10 cellular contexts compared by ENCODE assay signal in the genomic region with DNA sequence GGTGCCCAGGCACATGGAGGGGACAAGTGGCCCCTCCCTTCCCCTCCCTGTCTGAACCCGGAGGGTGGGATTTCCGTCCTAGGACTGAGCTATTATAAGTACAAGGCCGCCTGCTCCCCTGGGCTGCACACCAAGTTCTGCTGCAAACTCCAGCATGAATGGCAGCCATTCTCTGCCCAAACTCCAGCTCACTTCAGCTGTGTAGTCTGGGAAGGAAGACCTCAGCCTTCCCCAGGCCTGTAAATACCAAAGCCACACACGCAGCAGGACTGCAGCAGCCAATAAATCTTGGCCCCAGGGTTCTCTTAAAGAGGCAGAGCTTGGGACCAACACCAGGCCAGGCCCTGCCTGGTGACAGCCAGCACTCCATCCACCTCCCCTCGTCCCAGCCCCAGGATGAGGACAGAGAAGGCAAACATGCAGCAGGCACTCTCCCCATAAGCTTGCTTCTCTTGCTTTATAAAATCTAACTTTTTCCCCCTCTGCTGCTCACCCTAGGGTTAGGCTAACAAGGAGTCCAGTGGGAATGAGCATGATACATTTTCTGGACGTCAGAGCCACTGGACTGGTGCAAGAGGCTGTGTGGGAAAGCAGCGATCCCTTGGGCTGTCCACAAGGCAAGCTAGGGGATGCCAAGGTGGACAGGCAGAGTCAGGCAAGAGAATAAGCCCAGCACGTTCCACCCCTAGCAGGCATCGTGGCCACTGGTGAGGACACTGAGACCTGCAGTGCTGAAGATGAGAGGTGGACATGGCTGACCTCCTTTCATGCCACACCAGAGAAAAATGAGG.
DNase-seq lines count a peak whose midpoint lies in the region; ATAC-seq and TF ChIP-seq lines count a peak whose summit lies in the region.
"Had no signal": no experiment of that assay in that cellular context is flagged by ENCODE, and none has a peak within 500 bp of the region (broad histone marks: within the 10 kb centered on the region; RNA-seq: fewer than 3 reads in every experiment).

No MANE protein-coding gene starts in this region.

- intact Hi-C loops in left cardiac atrium (cut with DNase I), result no loop called here

- H2AFZ ChIP-seq in osteoblast (ENCODE audit: low read length) (peak overlapping the region; percentile 73), MM.1S (ENCODE audit: low read length) (no peak overlapping the region)

- TF ChIP-seq CTCF in AG10803 (conservative IDR thresholded peaks at IDR 0.05; ENCODE audit: low read length) (no peak), osteoblast (IDR thresholded peaks at IDR 0.05; ENCODE audit: extremely low read depth, low read depth, low read length) (no peak), MM.1S (IDR thresholded peaks at IDR 0.05; ENCODE audit: low read length) (no peak)

- H3K9me3 ChIP-seq in adipocyte (ENCODE audit: control insufficient read depth, low read length) (no peaks in the 10 kb centered on the region), osteoblast (ENCODE audit: low read depth, low read length) (no peaks in the 10 kb centered on the region), MM.1S (replicated peaks; ENCODE audit: insufficient read depth, low read length) (no peaks in the 10 kb centered on the region)

- no peak overlapping the region for H3K4me3 ChIP-seq in AG10803 (ENCODE audit: low read length)
- H3K4me3 ChIP-seq in adipocyte (ENCODE audit: low read length), result no peak overlapping the region
- no peak overlapping the region for H3K4me3 ChIP-seq in osteoblast (ENCODE audit: insufficient read depth, low read length)
- H3K4me3 ChIP-seq in MM.1S (ENCODE audit: low read length), result no peak overlapping the region
- H3K4me3 ChIP-seq: skin epidermis had no signal

- H3K79me2 ChIP-seq in osteoblast (ENCODE audit: insufficient read depth, low read length) (no peaks in the 10 kb centered on the region), MM.1S (ENCODE audit: low read length) (no peaks in the 10 kb centered on the region)

- H3K27me3 ChIP-seq in adipocyte (replicated peaks; ENCODE audit: control insufficient read depth, insufficient read depth, low read length) (no peaks in the 10 kb centered on the region), osteoblast (ENCODE audit: insufficient read depth, low read length) (peaks cover 3% of the 10 kb centered on the region), MM.1S (replicated peaks; ENCODE audit: insufficient read depth, low read length) (no peaks in the 10 kb centered on the region)

- H3K36me3 ChIP-seq in adipocyte (ENCODE audit: control insufficient read depth, insufficient read depth, low read length, severe bottlenecking) (no peaks in the 10 kb centered on the region), osteoblast (ENCODE audit: insufficient read depth, low read length) (no peaks in the 10 kb centered on the region), MM.1S (replicated peaks; ENCODE audit: insufficient read depth, low read length) (no peaks in the 10 kb centered on the region)

- H3K27ac ChIP-seq in osteoblast (ENCODE audit: low read depth, low read length) (peak overlapping the region; percentile 37), MM.1S (ENCODE audit: low read length) (no peak overlapping the region)

- ATAC-seq in left cardiac atrium, result peak; percentile 75 to 81
- no peak for ATAC-seq in GM19463 (IDR thresholded peaks at IDR 0.05; ENCODE audit: unreplicated experiment)
- ATAC-seq in HG02571 (IDR thresholded peaks at IDR 0.05; ENCODE audit: unreplicated experiment), result no peak
- no peak for ATAC-seq in HG03342 (IDR thresholded peaks at IDR 0.05; ENCODE audit: unreplicated experiment)

- peak overlapping the region; percentile 7 for H3K4me2 ChIP-seq in osteoblast (ENCODE audit: insufficient read depth, low read length)
- H3K4me2 ChIP-seq in MM.1S (ENCODE audit: low read depth, low read length), result no peak overlapping the region

- H3K4me1 ChIP-seq in adipocyte (ENCODE audit: control insufficient read depth, insufficient read depth, low read length) (peaks cover 28% of the 10 kb centered on the region), osteoblast (ENCODE audit: insufficient read depth, low read length) (no peaks in the 10 kb centered on the region), MM.1S (ENCODE audit: low read length) (no peaks in the 10 kb centered on the region)

- H3K9me2 ChIP-seq in MM.1S (replicated peaks; ENCODE audit: insufficient read depth, low read length), result no peaks in the 10 kb centered on the region

- H4K20me1 ChIP-seq in osteoblast (ENCODE audit: insufficient read depth, low read length), result no peaks in the 10 kb centered on the region
- H4K20me1 ChIP-seq in MM.1S (ENCODE audit: insufficient read depth, low read length), result no peaks in the 10 kb centered on the region

- no peaks in the 10 kb centered on the region for H3F3A ChIP-seq in MM.1S (ENCODE audit: insufficient read depth, low read length)

- H3K9ac ChIP-seq in adipocyte (ENCODE audit: low read length), result peak overlapping the region; percentile 1
- no peak overlapping the region for H3K9ac ChIP-seq in MM.1S (ENCODE audit: low read length)

- DNase-seq in AG10803 (ENCODE audit: low read depth), result peak; percentile 76
- peak; percentile 5 for DNase-seq in adipocyte (ENCODE audit: low read depth)
- DNase-seq in left cardiac atrium, result peak; percentile 62
- no peak for DNase-seq in osteoblast (ENCODE audit: insufficient read length, low spot score, missing footprints)
- no peak for DNase-seq in MM.1S
- DNase-seq: SIG-M5 had no signal

Comparison
In these comparisons a context has a peak if more than half of its experiments do, and no peak if none do; other contexts are left out.
1. DNase-seq: peak in AG10803 (single experiment), adipocyte (single experiment) and left cardiac atrium (single experiment); none in osteoblast (single experiment) and MM.1S (single experiment).
2. ATAC-seq: peak in left cardiac atrium (2 of 2); none in GM19463 (single experiment), HG02571 (single experiment) and HG03342 (single experiment).